ENCODE assay signal across 22 cellular contexts in genomic region chr22:33065230-33065629, GRCh38. TPM values are rescaled to one million over a fixed set of nuclear protein-coding genes. Genes with fewer than 3 reads are reported as not detected.
DNase-seq lines count a peak whose midpoint lies in the region; ATAC-seq, FAIRE-seq and TF ChIP-seq lines count a peak whose summit lies in the region.
"Had no signal": no experiment of that assay in that cellular context is flagged by ENCODE, and none has a peak within 500 bp of the region (broad histone marks: within the 10 kb centered on the region; RNA-seq: fewer than 3 reads in every experiment).

No MANE protein-coding gene starts in this region.

- H3K9me3 Mint-ChIP-seq in naive B cell = no peaks in the 10 kb centered on the region
- peaks cover 7% of the 10 kb centered on the region for H3K9me3 Mint-ChIP-seq in glutamatergic neuron (ENCODE audit: unreplicated experiment)
- H3K9me3 Mint-ChIP-seq: CD4-positive, alpha-beta T cell; CD8-positive, alpha-beta T cell had no signal

- H4K20me1 ChIP-seq in HepG2 (ENCODE audit: insufficient read depth, low read length) = no peaks in the 10 kb centered on the region
- H4K20me1 ChIP-seq: BLaER1 treated with 17β-estradiol and CSF1 and Interleukin-3, amounts not matched to agents 10 nM and 100 nM had no signal

- intact Hi-C loops in HepG2 (cut with micrococcal nuclease; ENCODE audit: unreplicated experiment) = no loop called here
- intact Hi-C loops in right lobe of liver (cut with DNase I) = no loop called here

- TF ChIP-seq RAD21 in HepG2 (CRISPR knock-in tag; IDR thresholded peaks at IDR 0.05) = no peak

- H3K27ac ChIP-seq in HepG2 (ENCODE audit: extremely low read length, insufficient read depth, low read length) (no peak overlapping the region), right lobe of liver (no peak overlapping the region)
- H3K27ac ChIP-seq: 22Rv1; A549; BLaER1 treated with 17β-estradiol and CSF1 and Interleukin-3, amounts not matched to agents 10 nM and 100 nM; C4-2B had no signal

- TF ChIP-seq POLR2A in HepG2 (IDR thresholded peaks at IDR 0.05; ENCODE audit: insufficient read depth in 1 of 2, low read depth in 2 of 2, low read length in 2 of 2) (no peak), right lobe of liver (IDR thresholded peaks at IDR 0.05) (no peak)

- H3K4me3 ChIP-seq in HepG2 (replicated peaks in 1 of 3; ENCODE audit: insufficient read depth in 1 of 3, low read depth in 2 of 3, low read length in 3 of 3) (no peak overlapping the region), right lobe of liver (no peak overlapping the region)
- H3K4me3 ChIP-seq: A549; BLaER1 treated with 17β-estradiol and CSF1 and Interleukin-3, amounts not matched to agents 10 nM and 100 nM had no signal

- POLR2A ChIA-PET in HepG2 (lab: Yijun Ruan, JAX) = no interaction called here

- H3K36me3 Mint-ChIP-seq in naive B cell (no peaks in the 10 kb centered on the region), glutamatergic neuron (ENCODE audit: unreplicated experiment) (no peaks in the 10 kb centered on the region)
- H3K36me3 Mint-ChIP-seq: CD8-positive, alpha-beta T cell had no signal

- H3K27me3 ChIP-seq in HepG2 (ENCODE audit: control insufficient read depth in 1 of 2, insufficient read depth in 2 of 2, low read length in 2 of 2) (peaks cover 0 to 28% of the 10 kb centered on the region in 2 experiments; a peak in 2 of 5 replicates), right lobe of liver (no peaks in the 10 kb centered on the region)
- H3K27me3 ChIP-seq: BLaER1 treated with 17β-estradiol and CSF1 and Interleukin-3, amounts not matched to agents 10 nM and 100 nM had no signal

- H3K27ac Mint-ChIP-seq in naive B cell (peak overlapping the region in 3 of 6 donors; percentile 18 to 38 (median 19)), glutamatergic neuron (ENCODE audit: unreplicated experiment) (no peak overlapping the region)
- H3K27ac Mint-ChIP-seq: B cell; CD4-positive, alpha-beta T cell; CD8-positive, alpha-beta T cell had no signal

- H3K9ac ChIP-seq in HepG2 (ENCODE audit: insufficient read depth, low read depth, low read length) = no peak overlapping the region
- H3K9ac ChIP-seq: BLaER1 treated with 17β-estradiol and CSF1 and Interleukin-3, amounts not matched to agents 10 nM and 100 nM had no signal

- H3K4me1 ChIP-seq in HepG2 (ENCODE audit: insufficient read depth, low read length) = no peaks in the 10 kb centered on the region
- no peaks in the 10 kb centered on the region for H3K4me1 ChIP-seq in right lobe of liver
- H3K4me1 ChIP-seq: A549, Caco-2 had no signal

- TF ChIP-seq CTCF in HepG2 (CRISPR knock-in tag; IDR thresholded peaks at IDR 0.05) (no peak), right lobe of liver (IDR thresholded peaks at IDR 0.05) (no peak), glutamatergic neuron (IDR thresholded peaks at IDR 0.05; ENCODE audit: partially characterized antibody, unreplicated experiment) (no peak)

- H3K79me2 ChIP-seq in HepG2 (ENCODE audit: insufficient read depth, low read length) = no peaks in the 10 kb centered on the region

- ATAC-seq in HepG2 (no peak), right lobe of liver (no peak), naive B cell (ENCODE audit: low read depth in 2 of 2) (peak; percentile 42 to 87)
- ATAC-seq: A549; CD8-positive, alpha-beta T cell had no signal

- no peak for DNase-seq in HepG2 (ENCODE audit: low spot score)
- DNase-seq in right lobe of liver = no peak
- peak; percentile 38 for DNase-seq in naive B cell
- DNase-seq in glutamatergic neuron = no peak
- no peak for DNase-seq in T-helper 1 cell
- DNase-seq: AML-193; Caco-2; Calu3; CD4-positive, alpha-beta T cell; CD8-positive, alpha-beta T cell; DMS79 treated with DMSO at 0.1 percent for 48 hours; GF-D8 had no signal

- WGBS in HepG2 (ENCODE audit: low lambda C conversion rate) = 5% methylated on average over 6 of the region's 6 CpGs
- 38% methylated on average over 6 of the region's 6 CpGs for WGBS in right lobe of liver (ENCODE audit: insufficient coverage, low coverage, low lambda C conversion rate, missing lambda C conversion rate)

- CTCF ChIA-PET in HepG2 (lab: Yijun Ruan, JAX; ENCODE audit: low intra/inter-chr PET ratio, low total read pairs) = no interaction called here

- FAIRE-seq in HepG2 (lab: Jason Lieb, UNC) = no peak
- FAIRE-seq: A549, D721Med, G401.6, GM12891, GM18507, GM19239 had no signal

- no peaks in the 10 kb centered on the region for H3K36me3 ChIP-seq in HepG2 (replicated peaks in 1 of 2; ENCODE audit: control insufficient read depth in 1 of 2, insufficient read depth in 2 of 2, low read length in 2 of 2)
- H3K36me3 ChIP-seq in right lobe of liver = no peaks in the 10 kb centered on the region
- H3K36me3 ChIP-seq: BLaER1 treated with 17β-estradiol and CSF1 and Interleukin-3, amounts not matched to agents 10 nM and 100 nM had no signal

- no peaks in the 10 kb centered on the region for H3K9me3 ChIP-seq in HepG2 (ENCODE audit: low read length)
- no peaks in the 10 kb centered on the region for H3K9me3 ChIP-seq in right lobe of liver
- H3K9me3 ChIP-seq: A549; BLaER1 treated with 17β-estradiol and CSF1 and Interleukin-3, amounts not matched to agents 10 nM and 100 nM; Caco-2 had no signal

- H3K27me3 Mint-ChIP-seq in naive B cell (peaks cover 0 to 30% (median 8%) of the 10 kb centered on the region in 3 donors), glutamatergic neuron (ENCODE audit: unreplicated experiment) (peaks cover 2% of the 10 kb centered on the region)

- peaks cover 9 to 12% (median 10%) of the 10 kb centered on the region in 3 donors for H3K4me1 Mint-ChIP-seq in naive B cell
- peaks cover 32% of the 10 kb centered on the region for H3K4me1 Mint-ChIP-seq in glutamatergic neuron (ENCODE audit: low read depth, unreplicated experiment)

- H3K4me2 ChIP-seq in HepG2 (ENCODE audit: low read depth, low read length) = no peak overlapping the region
- H3K4me2 ChIP-seq: A549; BLaER1 treated with 17β-estradiol and CSF1 and Interleukin-3, amounts not matched to agents 10 nM and 100 nM had no signal

- H3K4me3 Mint-ChIP-seq in naive B cell (no peak overlapping the region), glutamatergic neuron (ENCODE audit: unreplicated experiment) (no peak overlapping the region)
- H3K4me3 Mint-ChIP-seq: B cell; CD4-positive, alpha-beta T cell; CD8-positive, alpha-beta T cell had no signal

- in situ Hi-C loops in HepG2 (cut with HindIII; ENCODE audit: extremely low pct_ligation_motif_present, low pct_unique_long_range_greater_than_20kb) = no loop called here

- BruUV-seq in HepG2 (replicated peaks; lab: Mats Ljungman, UMichigan) = no TSS peak

- no peak for TF ChIP-seq EP300 in HepG2 (IDR thresholded peaks at IDR 0.05; ENCODE audit: low read depth in 2 of 2, low read length in 2 of 2)
- TF ChIP-seq EP300 in HepG2 (CRISPR knock-in tag; IDR thresholded peaks at IDR 0.05; ENCODE audit: borderline replicate concordance) = no peak

- no peak overlapping the region for H2AFZ ChIP-seq in HepG2 (ENCODE audit: low read length)

TF ChIP-seq in HepG2, 621 proteins besides CTCF, POLR2A, EP300 and RAD21:
- no peak for TF ChIP-seq FOXM1 (CRISPR knock-in tag; IDR thresholded peaks at IDR 0.05)
- 0 out of 2 replicates have a peak, but pooled peaks have one; percentile 2 for TF ChIP-seq CREB1 (IDR thresholded peaks at IDR 0.05)
- no peak for TF ChIP-seq CREB1 (CRISPR knock-in tag; IDR thresholded peaks at IDR 0.05)
- TF ChIP-seq, protein P1, sequence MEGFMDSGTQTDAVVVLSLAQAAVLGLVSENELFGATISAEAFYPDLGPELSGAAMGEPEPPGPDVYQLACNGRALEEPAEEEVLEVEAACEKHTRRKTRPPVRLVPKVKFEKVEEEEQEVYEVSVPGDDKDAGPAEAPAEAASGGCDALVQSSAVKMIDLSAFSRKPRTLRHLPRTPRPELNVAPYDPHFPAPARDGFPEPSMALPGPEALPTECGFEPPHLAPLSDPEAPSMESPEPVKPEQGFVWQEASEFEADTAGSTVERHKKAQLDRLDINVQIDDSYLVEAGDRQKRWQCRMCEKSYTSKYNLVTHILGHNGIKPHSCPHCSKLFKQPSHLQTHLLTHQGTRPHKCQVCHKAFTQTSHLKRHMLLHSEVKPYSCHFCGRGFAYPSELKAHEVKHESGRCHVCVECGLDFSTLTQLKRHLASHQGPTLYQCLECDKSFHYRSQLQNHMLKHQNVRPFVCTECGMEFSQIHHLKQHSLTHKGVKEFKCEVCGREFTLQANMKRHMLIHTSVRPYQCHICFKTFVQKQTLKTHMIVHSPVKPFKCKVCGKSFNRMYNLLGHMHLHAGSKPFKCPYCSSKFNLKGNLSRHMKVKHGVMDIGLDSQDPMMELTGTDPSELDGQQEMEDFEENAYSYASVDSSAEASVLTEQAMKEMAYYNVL (CRISPR knock-in tag; IDR thresholded peaks at IDR 0.05; ENCODE audit: borderline replicate concordance) = no peak

RNA-seq across cellular contexts. Expression of gene SYN3, which starts 7.0 kb away (rescaled TPM):
- 3.9 and 7.6 TPM in 2 replicates for total RNA-seq in HepG2 (2016; rRNA removed; fragmentation: Illumina TruSeq; extraction: Trizol)
- total RNA-seq in HepG2 (2016; cell fraction: cytosol; rRNA removed; fragmentation: Illumina TruSeq; extraction: Trizol; ENCODE audit: low read depth) = 16.9 and 20.4 TPM in 2 replicates
- total RNA-seq in HepG2 (2016; cell fraction: insoluble cytoplasmic fraction; rRNA removed; fragmentation: Illumina TruSeq; extraction: Trizol) = 2.6 and 6.9 TPM in 2 replicates
- total RNA-seq in HepG2 (2016; cell fraction: membrane; rRNA removed; fragmentation: Illumina TruSeq; extraction: Trizol) = 6.7 and 8.1 TPM in 2 replicates
- 19.3 and 22.8 TPM in 2 replicates for total RNA-seq in HepG2 (2016; cell fraction: nucleus; rRNA removed; fragmentation: Illumina TruSeq; extraction: Trizol)
- polyA plus RNA-seq in HepG2 (2011; rRNA removed) = 2.5 and 3.0 TPM in 2 replicates
- 0.77 and 1.0 TPM in 2 replicates for polyA plus RNA-seq in HepG2 (2011; cell fraction: cytosol; rRNA removed)
- 10.4 and 10.5 TPM in 2 replicates for polyA plus RNA-seq in HepG2 (2011; cell fraction: nucleus; rRNA removed)
- 2.3 and 2.6 TPM in 2 replicates for polyA plus RNA-seq in HepG2 (2012)
- 0.84 and 1.0 TPM in 2 replicates for polyA plus RNA-seq in HepG2 (2016; cell fraction: cytosol; fragmentation: Illumina TruSeq; extraction: Trizol; ENCODE audit: low read depth)
- 3.0 and 5.8 TPM in 2 replicates for polyA plus RNA-seq in HepG2 (2016; cell fraction: insoluble cytoplasmic fraction; fragmentation: Illumina TruSeq; extraction: Trizol; ENCODE audit: low read depth)
- polyA plus RNA-seq in HepG2 (2016; cell fraction: membrane; fragmentation: Illumina TruSeq; extraction: Trizol; ENCODE audit: low read depth) = 1.3 and 1.5 TPM in 2 replicates
- 7.3 and 9.0 TPM in 2 replicates for polyA plus RNA-seq in HepG2 (2016; cell fraction: nucleus; fragmentation: Illumina TruSeq; extraction: Trizol; ENCODE audit: insufficient read depth, low read depth)
- 16.0 TPM in 1 of 2 replicates, not detected in the other for polyA minus RNA-seq in HepG2 (2011; rRNA and poly(A)+ RNA removed; ENCODE audit: low replicate concordance)
- 1.5 and 1.6 TPM in 2 replicates for polyA minus RNA-seq in HepG2 (2011; cell fraction: cytosol; rRNA and poly(A)+ RNA removed)
- 23.3 and 26.9 TPM in 2 replicates for polyA minus RNA-seq in HepG2 (2011; cell fraction: nucleus; rRNA and poly(A)+ RNA removed)
- total RNA-seq in right lobe of liver = under 1 TPM in 3 of 6 experiments, not detected in 3; 0.44 to 0.60 (median 0.56) TPM
- polyA plus RNA-seq in naive B cell (ENCODE audit: low read depth in 6 of 6) = 10 to 100 TPM in 2 of 6 donors, 1 to 10 TPM in 4; 4.8 to 12.5 (median 5.9) TPM
- total RNA-seq in glutamatergic neuron (ENCODE audit: unreplicated experiment) = 69.6 TPM
- total RNA-seq: Caco-2; Calu3; CD4-positive, alpha-beta T cell; CD8-positive, alpha-beta T cell had no signal

Comparison
In these comparisons a context has a peak if more than half of its experiments do, and no peak if none do; other contexts are left out.
1. ATAC-seq: peak in naive B cell (2 of 2); none in HepG2 (single experiment) and right lobe of liver (0 of 4).